ENCODE assay signal across 8 cellular contexts in genomic region chr17:3723188-3723555, GRCh38. TPM values are rescaled to one million over a fixed set of nuclear protein-coding genes. Genes with fewer than 3 reads are reported as not detected.
DNase-seq lines count a peak whose midpoint lies in the region; ATAC-seq, FAIRE-seq and TF ChIP-seq lines count a peak whose summit lies in the region.

No MANE protein-coding gene starts in this region.

- TF ChIP-seq EP300 in H1 (IDR thresholded peaks at IDR 0.05; ENCODE audit: borderline replicate concordance in 1 of 2, low read depth in 2 of 2, low read length in 2 of 2): no peak

- H3K9me3 ChIP-seq in DND-41 (ENCODE audit: insufficient read depth, low read length, severe bottlenecking) (no peaks in the 10 kb centered on the region), MM.1S (replicated peaks; ENCODE audit: insufficient read depth, low read length) (no peaks in the 10 kb centered on the region), H1 (ENCODE audit: insufficient read depth in 2 of 2, low read depth in 1 of 2, low read length in 1 of 2) (no peaks in the 10 kb centered on the region), neutrophil (no peaks in the 10 kb centered on the region)

- H3K27ac ChIP-seq in DND-41 (ENCODE audit: low read length) (peak overlapping the region; percentile 82), MM.1S (ENCODE audit: low read length) (peak overlapping the region; percentile 64), H1 (ENCODE audit: low read depth, low read length) (peak overlapping the region; percentile 71; the same call in 1 of the 2 replicates), neutrophil (peak overlapping the region; percentile 87)

- no peak for TF ChIP-seq POLR2A in H1 (IDR thresholded peaks at IDR 0.05; ENCODE audit: control extremely low read depth in 1 of 2, low read depth in 2 of 2, low read length in 2 of 2)

- peaks cover 22% of the 10 kb centered on the region for H4K20me1 ChIP-seq in DND-41 (ENCODE audit: insufficient read depth, low read length)
- no peaks in the 10 kb centered on the region for H4K20me1 ChIP-seq in MM.1S (ENCODE audit: insufficient read depth, low read length)
- peaks cover 4 to 18% of the 10 kb centered on the region in 2 experiments for H4K20me1 ChIP-seq in H1 (replicated peaks in 1 of 2; ENCODE audit: control insufficient read depth in 1 of 2, insufficient read depth in 2 of 2, low read length in 2 of 2)

- peak overlapping the region; percentile 95; the same call in 1 of the 2 replicates for H3K18ac ChIP-seq in H1 (ENCODE audit: extremely low read depth, low read length)

- no peak for TF ChIP-seq RAD21 in H1 (IDR thresholded peaks at IDR 0.05 in 1 of 2, conservative IDR thresholded peaks at IDR 0.05 in 1 of 2; ENCODE audit: low read depth in 2 of 2, low read length in 2 of 2)

- H2BK5ac ChIP-seq in H1 (ENCODE audit: low read depth, low read length): peak overlapping the region; percentile 96

- peaks cover 68% of the 10 kb centered on the region for H3K79me2 ChIP-seq in DND-41 (ENCODE audit: insufficient read depth, low read length)
- H3K79me2 ChIP-seq in MM.1S (ENCODE audit: low read length): peaks cover 55% of the 10 kb centered on the region
- peaks cover 10 to 42% of the 10 kb centered on the region in 2 experiments for H3K79me2 ChIP-seq in H1 (ENCODE audit: control insufficient read depth in 1 of 2, insufficient read depth in 2 of 2, low read length in 2 of 2)

- 0 out of 2 replicates have a peak, but pooled peaks cover 4% of the 10 kb centered on the region for H3F3A ChIP-seq in MM.1S (ENCODE audit: insufficient read depth, low read length)

- CTCF ChIA-PET in H1 (lab: Charles Lee; ENCODE audit: partially characterized antibody): interaction anchor here (0.6 to 9.3 kb wide), 18 partner anchors 8 to 894 kb away, joined by 3 to 72 read pairs (median 4); partner anchors contain the start of gene NCBP3

- DNase-seq in DND-41: no peak
- no peak for DNase-seq in MM.1S
- DNase-seq in H1 (ENCODE audit: low read depth in 1 of 2, low spot score in 2 of 2): no peak
- no peak for DNase-seq in globus pallidus (ENCODE audit: low spot score)
- DNase-seq in NK-92 treated with Interleukin-12 subunit alpha and Interleukin-12 subunit beta, amount 100 ng/mL, for 24 hours (lab: John Stamatoyannopoulos, UW): no peak

- no peak overlapping the region for H2BK120ac ChIP-seq in H1 (replicated peaks; ENCODE audit: low read depth, low read length)

- H3K4me3 ChIP-seq in DND-41 (ENCODE audit: low read depth in 1 of 2, low read length in 2 of 2) (peak overlapping the region; percentile 80 to 94; a peak in 3 of 4 replicates), MM.1S (ENCODE audit: low read length) (peak overlapping the region; percentile 90), H1 (ENCODE audit: extremely low read depth in 1 of 4, insufficient read depth in 2 of 4, low read depth in 3 of 4, low read length in 4 of 4) (peak overlapping the region; percentile 67 to 84 (median 75)), neutrophil (ENCODE audit: low read depth in 1 of 2, low read length in 1 of 2) (peak overlapping the region; percentile 90 to 94)

- H3K36me3 ChIP-seq in DND-41 (ENCODE audit: insufficient read depth, low read length): peaks cover 62% of the 10 kb centered on the region
- no peaks in the 10 kb centered on the region; the same call in 1 of the 2 replicates for H3K36me3 ChIP-seq in MM.1S (replicated peaks; ENCODE audit: insufficient read depth, low read length)
- peaks cover 8 to 40% (median 12%) of the 10 kb centered on the region in 4 experiments for H3K36me3 ChIP-seq in H1 (ENCODE audit: control insufficient read depth in 2 of 4, insufficient read depth in 4 of 4, low read length in 3 of 4)
- peaks cover 6% of the 10 kb centered on the region for H3K36me3 ChIP-seq in neutrophil

- H3K56ac ChIP-seq in H1 (replicated peaks; ENCODE audit: insufficient read length, low read depth, low read length): peak overlapping the region; percentile 62

- H3K27me3 ChIP-seq in DND-41 (ENCODE audit: insufficient read depth, low read length, poor library complexity): no peaks in the 10 kb centered on the region
- H3K27me3 ChIP-seq in MM.1S (replicated peaks; ENCODE audit: insufficient read depth, low read length): no peaks in the 10 kb centered on the region
- no peaks in the 10 kb centered on the region for H3K27me3 ChIP-seq in H1 (replicated peaks in 1 of 4; ENCODE audit: control insufficient read depth in 3 of 4, extremely low read depth in 1 of 4, insufficient read depth in 3 of 4, low read length in 3 of 4)
- no peaks in the 10 kb centered on the region for H3K27me3 ChIP-seq in neutrophil

- peaks cover 12% of the 10 kb centered on the region for H3K79me1 ChIP-seq in H1 (ENCODE audit: low read depth, low read length)

- FAIRE-seq in H1 (lab: Jason Lieb, UNC): no peak

- H2BK12ac ChIP-seq in H1 (ENCODE audit: low read depth, low read length): no peak overlapping the region

- H3K14ac ChIP-seq in H1 (ENCODE audit: insufficient read length): no peak overlapping the region

- no peak overlapping the region for H4K5ac ChIP-seq in H1 (ENCODE audit: insufficient read length, low read depth, low read length)

- H4K91ac ChIP-seq in H1 (replicated peaks; ENCODE audit: insufficient read length, low read length): no peak overlapping the region

- no peak overlapping the region for H2AK5ac ChIP-seq in H1 (ENCODE audit: low read depth, low read length)

- H3K9ac ChIP-seq in DND-41 (ENCODE audit: low read depth, low read length) (peak overlapping the region; percentile 89), MM.1S (ENCODE audit: low read length) (peak overlapping the region; percentile 84), H1 (replicated peaks in 1 of 4; ENCODE audit: extremely low read depth in 1 of 4, low read depth in 3 of 4, low read length in 3 of 4) (peak overlapping the region in 3 of 4 experiments; percentile 72 to 93 (median 93); a peak in 6 of 7 replicates)

- H3K4me1 ChIP-seq in DND-41 (ENCODE audit: insufficient read depth, low read length) (peaks cover 49% of the 10 kb centered on the region), MM.1S (ENCODE audit: low read length) (peaks cover 18% of the 10 kb centered on the region), H1 (replicated peaks in 1 of 4; ENCODE audit: control insufficient read depth in 3 of 4, insufficient read depth in 4 of 4, low read length in 3 of 4) (peaks cover 0 to 13% (median 8%) of the 10 kb centered on the region in 4 experiments; a peak in 4 of 7 replicates), neutrophil (ENCODE audit: control insufficient read depth in 1 of 2, insufficient read depth in 1 of 2, low read depth in 1 of 2, low read length in 1 of 2) (peaks cover 37 to 38% of the 10 kb centered on the region in 2 experiments)

- H2AFZ ChIP-seq in DND-41 (ENCODE audit: low read depth, low read length) (peak overlapping the region; percentile 94), MM.1S (ENCODE audit: low read length) (peak overlapping the region; percentile 77), H1 (ENCODE audit: low read length) (peak overlapping the region; percentile 58; the same call in 1 of the 2 replicates)

- no peaks in the 10 kb centered on the region for H3K9me2 ChIP-seq in MM.1S (replicated peaks; ENCODE audit: insufficient read depth, low read length)

- no peak overlapping the region for H3K23ac ChIP-seq in H1 (ENCODE audit: insufficient read length)

- ATAC-seq in DND-41 (ENCODE audit: insufficient read depth, low read depth) (no peak), GM21390 (IDR thresholded peaks at IDR 0.05; ENCODE audit: unreplicated experiment) (no peak), GM19455 (IDR thresholded peaks at IDR 0.05; ENCODE audit: unreplicated experiment) (no peak)

- H4K8ac ChIP-seq in H1 (ENCODE audit: extremely low read depth, insufficient read depth, low read length): no peak overlapping the region; the same call in 1 of the 2 replicates

- POLR2A ChIA-PET in H1 (lab: Charles Lee; ENCODE audit: partially characterized antibody): interaction anchor here (0.8 to 3.9 kb wide), 15 partner anchors 9 to 122 kb away, joined by 3 to 15 read pairs (median 5); partner anchors contain the start of genes EMC6, P2RX5 and TAX1BP3

- no peak overlapping the region for H2BK15ac ChIP-seq in H1 (ENCODE audit: low read length)

- H3K4ac ChIP-seq in H1 (replicated peaks; ENCODE audit: insufficient read length, low read depth, low read length): peak overlapping the region; percentile 24

- 14% methylated on average over 13 of the region's 13 CpGs; no CpG with 5 or more reads in 1 of the 2 experiments for WGBS in H1 (ENCODE audit: extremely low coverage in 1 of 2, insufficient coverage in 1 of 2, insufficient read length in 1 of 2, insufficient replicate concordance in 2 of 2, low coverage in 1 of 2, low lambda C conversion rate in 2 of 2, missing lambda C conversion rate in 1 of 2), 2 experiments

- H3K4me2 ChIP-seq in DND-41 (ENCODE audit: insufficient read depth, low read length) (peak overlapping the region; percentile 99), MM.1S (ENCODE audit: low read depth, low read length) (peak overlapping the region; percentile 99), H1 (ENCODE audit: insufficient read depth in 1 of 2, low read depth in 2 of 2, low read length in 2 of 2) (peak overlapping the region; percentile 92 to 93)

- peaks cover 12% of the 10 kb centered on the region for H3K23me2 ChIP-seq in H1 (ENCODE audit: low read depth, low read length)

- peak; percentile 20 for TF ChIP-seq CTCF in DND-41 (IDR thresholded peaks at IDR 0.05; ENCODE audit: borderline replicate concordance, extremely low read depth, low read length, poor library complexity, severe bottlenecking)
- TF ChIP-seq CTCF in MM.1S (IDR thresholded peaks at IDR 0.05; ENCODE audit: low read length): no peak
- no peak for TF ChIP-seq CTCF in H1 (IDR thresholded peaks at IDR 0.05; ENCODE audit: control extremely low read depth in 1 of 3, insufficient read depth in 1 of 3, low read depth in 1 of 3, low read length in 3 of 3)
- TF ChIP-seq CTCF in neutrophil (IDR thresholded peaks at IDR 0.05): no peak

- H2BK20ac ChIP-seq in H1 (ENCODE audit: low read length): no peak overlapping the region

RNA-seq across cellular contexts. Expression of gene HASPIN, which starts 0.5 kb away (rescaled TPM):
- 29.4 and 29.5 TPM in 2 replicates for total RNA-seq in H1 (2021; fragmentation: NEBNext Ultra II Directional; extraction: Animal tissue kit (Norgen Biotek cat#: 25700))
- 7.8 and 12.0 TPM in 2 replicates for polyA plus RNA-seq in H1 (2011; rRNA removed)
- 10.7 TPM for polyA plus RNA-seq in H1 (2011; cell fraction: cytosol; rRNA removed)
- polyA plus RNA-seq in H1 (2011; cell fraction: nucleus; rRNA removed): 9.1 TPM
- 13.2 to 14.6 TPM (median 13.7 TPM) in 4 replicates for polyA plus RNA-seq in H1 (2012, experiment 1 of 2)
- polyA plus RNA-seq in H1 (2012, experiment 2 of 2): 12.1 TPM
- 15.4 TPM for polyA plus RNA-seq in H1 (2013, experiment 1 of 2)
- 15.4 TPM for polyA plus RNA-seq in H1 (2013, experiment 2 of 2)
- 22.0 and 22.5 TPM in 2 replicates for polyA minus RNA-seq in H1 (2011; rRNA and poly(A)+ RNA removed)
- 20.5 TPM for polyA minus RNA-seq in H1 (2011; cell fraction: cytosol; rRNA and poly(A)+ RNA removed)
- polyA minus RNA-seq in H1 (2011; cell fraction: nucleus; rRNA and poly(A)+ RNA removed): 18.7 TPM

RNA-seq across cellular contexts. Expression of gene P2RX5, which starts 27.2 kb away (rescaled TPM):
- total RNA-seq in H1 (2021; fragmentation: NEBNext Ultra II Directional; extraction: Animal tissue kit (Norgen Biotek cat#: 25700)): 15.5 and 15.6 TPM in 2 replicates
- polyA plus RNA-seq in H1 (2011; rRNA removed): 12.0 and 14.2 TPM in 2 replicates
- 11.7 TPM for polyA plus RNA-seq in H1 (2011; cell fraction: cytosol; rRNA removed)
- 16.5 TPM for polyA plus RNA-seq in H1 (2011; cell fraction: nucleus; rRNA removed)
- polyA plus RNA-seq in H1 (2012, experiment 1 of 2): 12.6 to 18.3 TPM (median 15.5 TPM) in 4 replicates
- 17.0 TPM for polyA plus RNA-seq in H1 (2012, experiment 2 of 2)
- 9.6 TPM for polyA plus RNA-seq in H1 (2013, experiment 1 of 2)
- 10.6 TPM for polyA plus RNA-seq in H1 (2013, experiment 2 of 2)
- 11.4 and 14.2 TPM in 2 replicates for polyA minus RNA-seq in H1 (2011; rRNA and poly(A)+ RNA removed)
- 6.0 TPM for polyA minus RNA-seq in H1 (2011; cell fraction: cytosol; rRNA and poly(A)+ RNA removed)
- 6.3 TPM for polyA minus RNA-seq in H1 (2011; cell fraction: nucleus; rRNA and poly(A)+ RNA removed)

RNA-seq across cellular contexts. Expression of gene EMC6, which starts 54.6 kb away (rescaled TPM):
- 81.5 and 86.5 TPM in 2 replicates for total RNA-seq in H1 (2021; fragmentation: NEBNext Ultra II Directional; extraction: Animal tissue kit (Norgen Biotek cat#: 25700))
- polyA plus RNA-seq in H1 (2011; rRNA removed): 193 and 201 TPM in 2 replicates
- polyA plus RNA-seq in H1 (2011; cell fraction: cytosol; rRNA removed): 142 TPM
- 66.9 TPM for polyA plus RNA-seq in H1 (2011; cell fraction: nucleus; rRNA removed)
- 63.1 to 87.1 TPM (median 69.6 TPM) in 4 replicates for polyA plus RNA-seq in H1 (2012, experiment 1 of 2)
- polyA plus RNA-seq in H1 (2012, experiment 2 of 2): 188 TPM
- polyA plus RNA-seq in H1 (2013, experiment 1 of 2): 195 TPM
- polyA plus RNA-seq in H1 (2013, experiment 2 of 2): 204 TPM
- polyA minus RNA-seq in H1 (2011; rRNA and poly(A)+ RNA removed): 7.8 and 11.7 TPM in 2 replicates
- 45.8 TPM for polyA minus RNA-seq in H1 (2011; cell fraction: cytosol; rRNA and poly(A)+ RNA removed)
- 29.2 TPM for polyA minus RNA-seq in H1 (2011; cell fraction: nucleus; rRNA and poly(A)+ RNA removed)

RNA-seq across cellular contexts. Expression of gene TAX1BP3, which starts 54.8 kb away (rescaled TPM):
- 81.8 and 83.5 TPM in 2 replicates for total RNA-seq in H1 (2021; fragmentation: NEBNext Ultra II Directional; extraction: Animal tissue kit (Norgen Biotek cat#: 25700))
- polyA plus RNA-seq in H1 (2011; rRNA removed): 65.3 and 87.8 TPM in 2 replicates
- 57.7 TPM for polyA plus RNA-seq in H1 (2011; cell fraction: cytosol; rRNA removed)
- 65.3 TPM for polyA plus RNA-seq in H1 (2011; cell fraction: nucleus; rRNA removed)
- polyA plus RNA-seq in H1 (2012, experiment 1 of 2): 52.0 to 62.8 TPM (median 59.9 TPM) in 4 replicates
- polyA plus RNA-seq in H1 (2012, experiment 2 of 2): 59.4 TPM
- 43.5 TPM for polyA plus RNA-seq in H1 (2013, experiment 1 of 2)
- 41.3 TPM for polyA plus RNA-seq in H1 (2013, experiment 2 of 2)
- polyA minus RNA-seq in H1 (2011; rRNA and poly(A)+ RNA removed): 24.4 and 26.0 TPM in 2 replicates
- 40.2 TPM for polyA minus RNA-seq in H1 (2011; cell fraction: cytosol; rRNA and poly(A)+ RNA removed)
- polyA minus RNA-seq in H1 (2011; cell fraction: nucleus; rRNA and poly(A)+ RNA removed): 31.9 TPM
